In genomic region chr14:42335918-42336317, GRCh38 we compare ENCODE assay signal across 25 cellular contexts.
DNase-seq lines count a peak whose midpoint lies in the region; ATAC-seq and TF ChIP-seq lines count a peak whose summit lies in the region.
"Had no signal": no experiment of that assay in that cellular context is flagged by ENCODE, and none has a peak within 500 bp of the region (broad histone marks: within the 10 kb centered on the region; RNA-seq: fewer than 3 reads in every experiment).

No MANE protein-coding gene starts in this region.

- no peak overlapping the region for H3K4me3 ChIP-seq in iPS DF 6.9 (ENCODE audit: low read length)
- no peak overlapping the region for H3K4me3 ChIP-seq in neural progenitor cell
- no peak overlapping the region for H3K4me3 ChIP-seq in esophagus muscularis mucosa
- H3K4me3 ChIP-seq: A549; BLaER1 treated with 17β-estradiol and CSF1 and Interleukin-3, amounts not matched to agents 10 nM and 100 nM; SJCRH30 had no signal

- H4K5ac ChIP-seq in H9 (ENCODE audit: insufficient read length, low read depth, low read length), result no peak overlapping the region

- TF ChIP-seq EP300 in esophagus muscularis mucosa (IDR thresholded peaks at IDR 0.05), result no peak

- no peak overlapping the region for H3K56ac ChIP-seq in H9 (ENCODE audit: insufficient read length, low read depth, low read length)

- no peak overlapping the region for H3K23ac ChIP-seq in H9 (ENCODE audit: insufficient read length, low read depth, low read length)

- peaks cover 14 to 20% of the 10 kb centered on the region in 2 experiments for H3K9me3 Mint-ChIP-seq in H9
- H3K9me3 Mint-ChIP-seq in WTC11, result peaks cover 22% of the 10 kb centered on the region
- peaks cover 2% of the 10 kb centered on the region for H3K9me3 Mint-ChIP-seq in neural progenitor cell

- no peaks in the 10 kb centered on the region for H3K79me1 ChIP-seq in H9 (ENCODE audit: insufficient read depth, low read depth, low read length, poor library complexity, severe bottlenecking)

- H3K79me2 ChIP-seq in H9 (ENCODE audit: insufficient read depth, low read length) (no peaks in the 10 kb centered on the region), neural progenitor cell (ENCODE audit: low read depth) (no peaks in the 10 kb centered on the region)

- TF ChIP-seq POLR2A in esophagus muscularis mucosa (IDR thresholded peaks at IDR 0.05; ENCODE audit: low read depth), result no peak

- H3K4me1 Mint-ChIP-seq in H9, result peaks cover 17 to 20% of the 10 kb centered on the region in 2 experiments
- H3K4me1 Mint-ChIP-seq in WTC11, result peaks cover 31% of the 10 kb centered on the region
- H3K4me1 Mint-ChIP-seq in neural progenitor cell, result no peaks in the 10 kb centered on the region

- H4K20me1 ChIP-seq in H9 (ENCODE audit: control insufficient read depth, insufficient read depth, insufficient read length) (no peaks in the 10 kb centered on the region), neural progenitor cell (ENCODE audit: low read depth) (no peaks in the 10 kb centered on the region)
- H4K20me1 ChIP-seq: BLaER1 treated with 17β-estradiol and CSF1 and Interleukin-3, amounts not matched to agents 10 nM and 100 nM had no signal

- H2AFZ ChIP-seq in H9 (ENCODE audit: low read length) (no peak overlapping the region), neural progenitor cell (replicated peaks) (no peak overlapping the region)

- no peak overlapping the region for H2BK20ac ChIP-seq in H9 (ENCODE audit: low read depth, low read length, poor library complexity, severe bottlenecking)

- ATAC-seq in WTC11, result peak; percentile 91
- ATAC-seq: A549, PC-3, SK-N-SH treated with all-trans-retinoic acid at 6 μM for 48 hours had no signal

- H3F3A ChIP-seq in neural progenitor cell (ENCODE audit: low read depth), result no peaks in the 10 kb centered on the region

- CTCF ChIA-PET in WTC11 (lab: Charles Lee), result no interaction called here

- H3K23me2 ChIP-seq in H9 (ENCODE audit: insufficient read length, low read depth, low read length, poor library complexity, severe bottlenecking), result no peaks in the 10 kb centered on the region

- H4K8ac ChIP-seq in H9 (replicated peaks; ENCODE audit: insufficient read length, low read depth, low read length), result no peak overlapping the region

- H3K9me3 ChIP-seq in H9 (ENCODE audit: control insufficient read depth, low read depth, low read length) (no peaks in the 10 kb centered on the region), iPS DF 6.9 (ENCODE audit: control insufficient read depth, insufficient read depth, low read length) (no peaks in the 10 kb centered on the region), neural progenitor cell (ENCODE audit: low read depth) (no peaks in the 10 kb centered on the region), esophagus muscularis mucosa (no peaks in the 10 kb centered on the region)
- H3K9me3 ChIP-seq: A549, SJCRH30 had no signal

- H2BK15ac ChIP-seq in H9 (ENCODE audit: low read depth, low read length), result no peak overlapping the region

- H3K4me1 ChIP-seq in H9 (ENCODE audit: insufficient read depth, low read length) (peaks cover 2% of the 10 kb centered on the region; the same call in 1 of the 2 replicates), iPS DF 6.9 (ENCODE audit: control insufficient read depth, insufficient read depth, low read length) (no peaks in the 10 kb centered on the region; the same call in 1 of the 2 replicates), neural progenitor cell (peaks cover 22% of the 10 kb centered on the region), esophagus muscularis mucosa (no peaks in the 10 kb centered on the region)
- H3K4me1 ChIP-seq: A549, SJCRH30 had no signal

- H3K27ac ChIP-seq in H9 (ENCODE audit: insufficient read length, low read depth, low read length) (no peak overlapping the region), iPS DF 6.9 (ENCODE audit: low read length) (no peak overlapping the region), neural progenitor cell (no peak overlapping the region), esophagus muscularis mucosa (replicated peaks in 1 of 4) (no peak overlapping the region)
- H3K27ac ChIP-seq: A549; BLaER1 treated with 17β-estradiol and CSF1 and Interleukin-3, amounts not matched to agents 10 nM and 100 nM; HL-60; SJCRH30 had no signal

- H3K27ac Mint-ChIP-seq in H9 (no peak overlapping the region), WTC11 (no peak overlapping the region), neural progenitor cell (no peak overlapping the region)
- H3K27ac Mint-ChIP-seq: CD4-positive, alpha-beta T cell; HFFc6 had no signal

- DNase-seq in H9, result peak; percentile 44
- DNase-seq in WTC11 (ENCODE audit: low spot score), result no peak
- peak; percentile 76 for DNase-seq in iPS DF 6.9 (ENCODE audit: low read depth, low spot score)
- DNase-seq in neural progenitor cell (ENCODE audit: low spot score), result peak; percentile 65
- no peak for DNase-seq in NCI-H748 (lab: John Stamatoyannopoulos, UW; ENCODE audit: unreplicated experiment)
- no peak for DNase-seq in HCEC 1CT
- no peak for DNase-seq in esophagus muscularis mucosa (ENCODE audit: extremely low spot score)
- DNase-seq: AML-193; CD4-positive, alpha-beta T cell; DMS53; HFFc6; NCI-H1092; NCI-H1417 treated with DMSO at 0.1 percent for 48 hours; NCI-H1694 treated with DMSO at 0.1 percent for 48 hours; NCI-H2081; NCI-H2171 treated with DMSO at 0.1 percent for 48 hours; NCI-H345; NCI-H510A treated with DMSO at 0.1 percent for 48 hours; NCI-H774; PC-3; SJCRH30 had no signal

- no peak overlapping the region for H3K14ac ChIP-seq in H9 (ENCODE audit: insufficient read depth, low read length)

- peaks cover 6% of the 10 kb centered on the region; the same call in 1 of the 2 replicates for H3K27me3 ChIP-seq in H9 (ENCODE audit: insufficient read depth, low read length)
- peaks cover 2% of the 10 kb centered on the region; the same call in 1 of the 2 replicates for H3K27me3 ChIP-seq in iPS DF 6.9 (ENCODE audit: control insufficient read depth, insufficient read depth, low read length)
- no peaks in the 10 kb centered on the region for H3K27me3 ChIP-seq in neural progenitor cell
- H3K27me3 ChIP-seq in esophagus muscularis mucosa, result no peaks in the 10 kb centered on the region
- H3K27me3 ChIP-seq: BLaER1 treated with 17β-estradiol and CSF1 and Interleukin-3, amounts not matched to agents 10 nM and 100 nM; SJCRH30 had no signal

- H3K36me3 ChIP-seq in iPS DF 6.9 (ENCODE audit: control insufficient read depth, insufficient read depth, low read length) (no peaks in the 10 kb centered on the region; the same call in 1 of the 2 replicates), neural progenitor cell (no peaks in the 10 kb centered on the region), esophagus muscularis mucosa (no peaks in the 10 kb centered on the region)
- H3K36me3 ChIP-seq: BLaER1 treated with 17β-estradiol and CSF1 and Interleukin-3, amounts not matched to agents 10 nM and 100 nM; SJCRH30 had no signal

- H3K4me3 Mint-ChIP-seq in H9 (peak overlapping the region in 1 of 2 experiments; percentile 34; a peak in 2 of 5 replicates), WTC11 (peak overlapping the region; percentile 35), neural progenitor cell (no peak overlapping the region)
- H3K4me3 Mint-ChIP-seq: CD4-positive, alpha-beta T cell; HFFc6 had no signal

- no peak for TF ChIP-seq CTCF in H9 (conservative IDR thresholded peaks at IDR 0.05)
- no peak for TF ChIP-seq CTCF in WTC11 (IDR thresholded peaks at IDR 0.05)
- TF ChIP-seq CTCF in neural progenitor cell (IDR thresholded peaks at IDR 0.05), result no peak
- TF ChIP-seq CTCF in esophagus muscularis mucosa (IDR thresholded peaks at IDR 0.05), result no peak

- H3K27me3 Mint-ChIP-seq in H9 (ENCODE audit: low read depth), result peaks cover 53% of the 10 kb centered on the region
- H3K27me3 Mint-ChIP-seq in WTC11 (ENCODE audit: low read depth), result peaks cover 73% of the 10 kb centered on the region
- H3K27me3 Mint-ChIP-seq in neural progenitor cell (ENCODE audit: insufficient read depth, low read depth), result no peaks in the 10 kb centered on the region
- H3K27me3 Mint-ChIP-seq: CD4-positive, alpha-beta T cell had no signal

- no peak overlapping the region for H3T11ph ChIP-seq in H9 (ENCODE audit: low read length)

- H4K91ac ChIP-seq in H9 (ENCODE audit: insufficient read length, low read depth, low read length), result no peak overlapping the region

- POLR2A ChIA-PET in WTC11 (lab: Charles Lee), result no interaction called here

- WGBS in H9 (ENCODE audit: extremely low coverage, insufficient read length, low lambda C conversion rate), result no CpG with 5 or more reads among the region's 1 CpG
- no CpG with 5 or more reads among the region's 1 CpG for WGBS in iPS DF 6.9 (ENCODE audit: insufficient coverage, insufficient read length)
- 20% methylated on average over 1 of the region's 1 CpG for WGBS in esophagus muscularis mucosa

- H3K4me2 ChIP-seq in H9 (ENCODE audit: insufficient read depth, insufficient read length, low read length) (no peak overlapping the region), neural progenitor cell (peak overlapping the region; percentile 42)
- H3K4me2 ChIP-seq: A549; BLaER1 treated with 17β-estradiol and CSF1 and Interleukin-3, amounts not matched to agents 10 nM and 100 nM had no signal

- H3K4ac ChIP-seq in H9 (ENCODE audit: low read depth, low read length), result no peak overlapping the region

- H3K36me3 Mint-ChIP-seq in H9 (ENCODE audit: insufficient read depth in 1 of 3, low read depth in 3 of 3) (peaks cover 7 to 24% (median 10%) of the 10 kb centered on the region in 3 experiments; a peak in 6 of 7 replicates), WTC11 (peaks cover 20% of the 10 kb centered on the region), neural progenitor cell (no peaks in the 10 kb centered on the region)

- no peak overlapping the region for H3K18ac ChIP-seq in H9 (ENCODE audit: insufficient read length, low read depth, low read length)

- intact Hi-C loops in esophagus muscularis mucosa (cut with DNase I), result no loop called here

- H2BK120ac ChIP-seq in H9 (ENCODE audit: low read depth, low read length, poor library complexity, severe bottlenecking), result no peak overlapping the region

- H2AK5ac ChIP-seq in H9 (ENCODE audit: insufficient read length, low read length), result no peak overlapping the region

- no peak overlapping the region for H3K9ac ChIP-seq in H9 (ENCODE audit: extremely low read depth, insufficient read length, low read length)
- H3K9ac ChIP-seq in neural progenitor cell, result no peak overlapping the region
- H3K9ac ChIP-seq: BLaER1 treated with 17β-estradiol and CSF1 and Interleukin-3, amounts not matched to agents 10 nM and 100 nM had no signal

- H2BK5ac ChIP-seq in H9 (ENCODE audit: insufficient read length, low read length), result no peak overlapping the region

- H2BK12ac ChIP-seq in H9 (ENCODE audit: insufficient read length, low read depth, low read length), result no peak overlapping the region

TF ChIP-seq in WTC11, 78 proteins besides CTCF, POLR2A, EP300 and RAD21 (continues in another document):
- TF ChIP-seq CREB1 (CRISPR knock-in tag; IDR thresholded peaks at IDR 0.05), result no peak

Comparison
In these comparisons a context has a peak if more than half of its experiments do, and no peak if none do; other contexts are left out.
1. DNase-seq: peak in H9 (single experiment), iPS DF 6.9 (single experiment) and neural progenitor cell (single experiment); none in WTC11 (single experiment), NCI-H748 (single experiment), HCEC 1CT (single experiment) and esophagus muscularis mucosa (single experiment).